ENCODE assay signal across 27 cellular contexts in genomic region chr15:79406191-79406590, GRCh38.
"Had no signal": no experiment of that assay in that cellular context is flagged by ENCODE, and none has a peak within 500 bp of the region (broad histone marks: within the 10 kb centered on the region; RNA-seq: fewer than 3 reads in every experiment).

No MANE protein-coding gene starts in this region.

- ATAC-seq: effector memory CD8-positive, alpha-beta T cell; gastroesophageal sphincter; heart left ventricle; left lobe of liver; mucosa of descending colon; natural killer cell treated with Interleukin-12 subunit alpha and Interleukin-12 subunit beta and Interleukin-15 and Interleukin-18, amount 100 ng/mL, for 72 hours; sciatic nerve; stimulated activated naive CD8-positive, alpha-beta T cell treated with anti-CD3 and anti-CD28 coated beads, Interleukin-15, amount 100 ng/mL, for 72 hours; upper lobe of right lung had no signal

- H3K27me3 ChIP-seq: gastroesophageal sphincter, hepatocyte, neural progenitor cell, right atrium auricular region, suprapubic skin, transverse colon, upper lobe of right lung, uterus had no signal

- H3K36me3 ChIP-seq: gastroesophageal sphincter, heart left ventricle, neural progenitor cell, right atrium auricular region, suprapubic skin, transverse colon, upper lobe of right lung, uterus had no signal

- DNase-seq: cortex of kidney; effector memory CD8-positive, alpha-beta T cell; foreskin fibroblast; heart left ventricle; kidney; mucosa of descending colon; naive B cell; stimulated activated CD4-positive, alpha-beta T cell treated with anti-CD3 and anti-CD28 coated beads, Interleukin-12 subunit alpha, Interleukin-12 subunit beta, amount 100 ng/mL, for 4 hours; stimulated activated CD4-positive, alpha-beta T cell treated with anti-CD3 and anti-CD28 coated beads, Interleukin-1b, Interleukin-23, amount 100 ng/mL, for 48 hours; stimulated activated CD4-positive, alpha-beta T cell treated with anti-CD3 and anti-CD28 coated beads, Interleukin-4, amount 100 ng/mL, for 1 hour; stimulated activated CD8-positive, alpha-beta memory T cell treated with anti-CD3 and anti-CD28 coated beads, Interleukin-4, amount 100 ng/mL, for 48 hours; stimulated activated naive CD4-positive, alpha-beta T cell; stimulated activated naive CD8-positive, alpha-beta T cell treated with anti-CD3 and anti-CD28 coated beads, Interleukin-15, amount 100 ng/mL, for 72 hours; transverse colon; upper lobe of right lung; uterus had no signal

- H3K79me2 ChIP-seq: hepatocyte, parathyroid adenoma had no signal

- H3K27ac ChIP-seq: gastroesophageal sphincter, heart left ventricle, hepatocyte, neural progenitor cell, parathyroid adenoma, right atrium auricular region, suprapubic skin, transverse colon, upper lobe of right lung, uterus had no signal

- H3K9ac ChIP-seq: neural progenitor cell, parathyroid adenoma had no signal

- H3K9me3 ChIP-seq: gastroesophageal sphincter, heart left ventricle, mucosa of descending colon, right atrium auricular region, suprapubic skin, transverse colon, upper lobe of right lung, uterus had no signal

- H3K4me2 ChIP-seq: hepatocyte, neural progenitor cell, smooth muscle cell had no signal

- H2AFZ ChIP-seq: hepatocyte, neural progenitor cell, parathyroid adenoma had no signal

- H3K4me3 ChIP-seq: gastroesophageal sphincter, heart left ventricle, hepatocyte, lung, mucosa of descending colon, neural progenitor cell, right atrium auricular region, smooth muscle cell, suprapubic skin, transverse colon, upper lobe of right lung, uterus had no signal
